In genomic region chr20:34110025-34111013, GRCh38 we compare ENCODE assay signal across 8 cellular contexts. TPM values are rescaled to one million over a fixed set of nuclear protein-coding genes. Genes with fewer than 3 reads are reported as not detected.
A peak's percentile ranks its signal among the peaks of the same experiment; 100 is the strongest.
DNase-seq lines count a peak whose midpoint lies in the region; ATAC-seq, FAIRE-seq and TF ChIP-seq lines count a peak whose summit lies in the region.

No MANE protein-coding gene starts in this region.

- FAIRE-seq in bronchial epithelial cell (lab: Jason Lieb, UNC) = no peak

- peak overlapping the region; percentile 76 to 96 for H3K9ac ChIP-seq in mucosa of rectum (ENCODE audit: low read depth in 1 of 2, low read length in 2 of 2)

- in situ Hi-C loops in KBM-7 (cut with MboI; ENCODE audit: low pct_unique_long_range_greater_than_20kb, low sequenced_read_pairs) = no loop called here

- peaks cover 10 to 11% of the 10 kb centered on the region in 2 donors for H3K4me1 ChIP-seq in mucosa of rectum (ENCODE audit: control insufficient read depth in 2 of 2, insufficient read depth in 2 of 2, low read length in 2 of 2)

- H3K4me3 ChIP-seq in AG10803 (ENCODE audit: low read length) (peak overlapping the region; percentile 93), bronchial epithelial cell (ENCODE audit: low read depth, low read length) (peak overlapping the region; percentile 100), mucosa of rectum (ENCODE audit: low read length in 2 of 2) (peak overlapping the region; percentile 81 to 94)

- H3K27me3 ChIP-seq in bronchial epithelial cell (ENCODE audit: control insufficient read depth, insufficient read depth, low read length) = no peaks in the 10 kb centered on the region
- no peaks in the 10 kb centered on the region for H3K27me3 ChIP-seq in mucosa of rectum (ENCODE audit: control insufficient read depth in 2 of 2, insufficient read depth in 2 of 2, low read length in 2 of 2)

- ATAC-seq in HG02798 (IDR thresholded peaks at IDR 0.05; ENCODE audit: poor library complexity, unreplicated experiment) = no peak

- TF ChIP-seq CTCF in AG10803 (conservative IDR thresholded peaks at IDR 0.05; ENCODE audit: low read length) (no peak), bronchial epithelial cell (IDR thresholded peaks at IDR 0.05; ENCODE audit: insufficient read depth, low read length, severe bottlenecking) (no peak)

- H3K27ac ChIP-seq in mucosa of rectum (ENCODE audit: low read depth in 2 of 2, low read length in 2 of 2) = peak overlapping the region; percentile 94 to 98

- H3K9me3 ChIP-seq in mucosa of rectum (ENCODE audit: control insufficient read depth in 2 of 2, low read length in 2 of 2) = no peaks in the 10 kb centered on the region

- DNase-seq in AG10803 (ENCODE audit: low read depth) (peak; percentile 1), KBM-7 (peak; percentile 29), bronchial epithelial cell (ENCODE audit: low read depth) (no peak), DMS153 treated with DMSO at 0.1 percent for 48 hours (lab: John Stamatoyannopoulos, UW; ENCODE audit: unreplicated experiment) (no peak), kidney tubule cell (ENCODE audit: low spot score) (no peak), GM19240 (ENCODE audit: insufficient read length, low spot score) (no peak)

- H3K36me3 ChIP-seq in bronchial epithelial cell (ENCODE audit: control insufficient read depth, insufficient read depth, low read length) (peaks cover 10% of the 10 kb centered on the region), mucosa of rectum (ENCODE audit: control insufficient read depth in 2 of 2, insufficient read depth in 2 of 2, low read length in 2 of 2) (peaks cover 8 to 10% of the 10 kb centered on the region in 2 donors)

RNA-seq across cellular contexts. Expression of gene EIF2S2, which starts 1.7 kb away (rescaled TPM):
- total RNA-seq in bronchial epithelial cell = 129 and 171 TPM in 2 replicates

Comparison
In these comparisons a context has a peak if more than half of its experiments do, and no peak if none do; other contexts are left out.
1. DNase-seq: peak in AG10803 (single experiment) and KBM-7 (single experiment); none in bronchial epithelial cell (single experiment), DMS153 treated with DMSO at 0.1 percent for 48 hours (single experiment), kidney tubule cell (single experiment) and GM19240 (single experiment).
2. Peak in every context shown above with its lines, with median percentiles within 50 percentile points of each other: H3K4me3 ChIP-seq.